Comparison of ENCODE assay signal across 8 cellular contexts in genomic region chr4:109560687-109561452, GRCh38. TPM values are rescaled to one million over a fixed set of nuclear protein-coding genes. Genes with fewer than 3 reads are reported as not detected.
DNase-seq lines count a peak whose midpoint lies in the region; ATAC-seq, FAIRE-seq and TF ChIP-seq lines count a peak whose summit lies in the region.

No MANE protein-coding gene starts in this region.

- H3K4me3 ChIP-seq in BE2C (ENCODE audit: low read depth, low read length) (peak overlapping the region; percentile 55), thoracic aorta (peak overlapping the region; percentile 90)

- TF ChIP-seq CTCF in BE2C (IDR thresholded peaks at IDR 0.05; ENCODE audit: low read depth, low read length): no peak
- TF ChIP-seq CTCF in thoracic aorta (IDR thresholded peaks at IDR 0.05): no peak

- H3K9me3 ChIP-seq in BE2C (no peaks in the 10 kb centered on the region), thoracic aorta (no peaks in the 10 kb centered on the region)

- H3K27me3 ChIP-seq in BE2C (peaks cover 37% of the 10 kb centered on the region), thoracic aorta (replicated peaks; ENCODE audit: insufficient read depth) (no peaks in the 10 kb centered on the region)

- peak; percentile 99 for FAIRE-seq in GM19239 (lab: Jason Lieb, UNC)

- H3K4me1 ChIP-seq in BE2C: no peaks in the 10 kb centered on the region
- peaks cover 5 to 6% of the 10 kb centered on the region in 2 donors for H3K4me1 ChIP-seq in thoracic aorta (ENCODE audit: control insufficient read depth in 1 of 2, low read depth in 2 of 2)

- ATAC-seq in HG03378 (IDR thresholded peaks at IDR 0.05; ENCODE audit: unreplicated experiment): peak; percentile 75
- peak; percentile 40 for ATAC-seq in thoracic aorta (ENCODE audit: insufficient number of reproducible peaks, low FRiP score, low read depth)

- DNase-seq in BE2C (peak; percentile 14), GM19239 (ENCODE audit: insufficient read length, low spot score) (peak; percentile 71), RPMI7951 (ENCODE audit: low read depth) (peak; percentile 80), germinal center (ENCODE audit: low spot score) (peak; percentile 74), occipital lobe (lab: John Stamatoyannopoulos, UW) (peak; percentile 15), thoracic aorta (ENCODE audit: low spot score) (no peak)
- DNase-seq in activated T-helper 9 cell treated with anti-CD3 and anti-CD28 coated beads, Interleukin-2, amount 50 U/mL, for 16 hours (ENCODE audit: low read depth): peak; percentile 33

- H3K36me3 ChIP-seq in BE2C: no peaks in the 10 kb centered on the region
- H3K36me3 ChIP-seq in thoracic aorta: no peaks in the 10 kb centered on the region

- peak overlapping the region; percentile 51 to 57 for H3K27ac ChIP-seq in thoracic aorta

RNA-seq across cellular contexts. Expression of gene MCUB, which starts 0.8 kb away (rescaled TPM):
- not detected for polyA plus RNA-seq in BE2C (2012; ENCODE audit: insufficient read depth, insufficient read length, low read depth)
- 47.5 and 51.3 TPM in 2 replicates for total RNA-seq in RPMI7951 (2014; rRNA removed; shearing (Covaris generic))
- 44.9 TPM for total RNA-seq in occipital lobe
- total RNA-seq in thoracic aorta: 10 to 100 TPM; 44.3 to 45.0 TPM
